In genomic region chrX:42491145-42491907, GRCh38 we compare ENCODE assay signal across 25 cellular contexts.
"Had no signal": no experiment of that assay in that cellular context is flagged by ENCODE, and none has a peak within 500 bp of the region (broad histone marks: within the 10 kb centered on the region; RNA-seq: fewer than 3 reads in every experiment).

No MANE protein-coding gene starts in this region.

- H3K27ac ChIP-seq: brain microvascular endothelial cell, colonic mucosa, epithelial cell of prostate, lower lobe of right lung, stomach, testis, upper lobe of left lung had no signal

- H3K9me3 ChIP-seq: colonic mucosa, lower lobe of right lung, stomach, testis, upper lobe of left lung had no signal

- H3K4me1 ChIP-seq: colonic mucosa, lower lobe of right lung, stomach, testis, upper lobe of left lung had no signal

- H3K36me3 Mint-ChIP-seq: activated CD8-positive, alpha-beta memory T cell treated with anti-CD3 and anti-CD28 coated beads, Interleukin-2, amount 10 ng/mL, durations not matched to agents 7 days and 5 days; activated naive CD8-positive, alpha-beta T cell treated with anti-CD3 and anti-CD28 coated beads, Interleukin-2, amount 10 ng/mL, durations not matched to agents 7 days and 5 days; mesothelial cell of epicardium had no signal

- DNase-seq: activated CD4-positive, alpha-beta memory T cell treated with anti-CD3 and anti-CD28 coated beads, Interleukin-2, amount 10 ng/mL, durations not matched to agents 7 days and 5 days; activated CD4-positive, alpha-beta T cell treated with anti-CD3 and anti-CD28 coated beads for 48 hours; activated CD4-positive, CD25-positive, alpha-beta regulatory T cell; activated CD8-positive, alpha-beta memory T cell treated with anti-CD3 and anti-CD28 coated beads, Interleukin-2, amount 10 ng/mL, durations not matched to agents 7 days and 5 days; activated naive CD4-positive, alpha-beta T cell; activated naive CD8-positive, alpha-beta T cell treated with anti-CD3 and anti-CD28 coated beads, Interleukin-2, amount 10 ng/mL, durations not matched to agents 7 days and 5 days; activated T-cell treated with anti-CD3 and anti-CD28 coated beads, Interleukin-2, amount 50 U/mL, for 1 hour; brain microvascular endothelial cell; central memory CD4-positive, alpha-beta T cell; colonic mucosa; endodermal cell; lower lobe of right lung; stimulated activated CD4-positive, alpha-beta T cell treated with anti-CD3 and anti-CD28 coated beads, Interleukin-12 subunit alpha, Interleukin-12 subunit beta, amount 100 ng/mL, for 4 hours; stimulated activated CD4-positive, alpha-beta T cell treated with anti-CD3 and anti-CD28 coated beads, Interleukin-1b, Interleukin-23, amount 100 ng/mL, for 48 hours; stimulated activated CD8-positive, alpha-beta memory T cell treated with anti-CD3 and anti-CD28 coated beads, Interleukin-4, amount 100 ng/mL, for 48 hours; stomach; T-helper 9 cell; testis; upper lobe of left lung had no signal

- H3K36me3 ChIP-seq: brain microvascular endothelial cell, colonic mucosa, lower lobe of right lung, stomach, upper lobe of left lung had no signal

- H3K4me1 Mint-ChIP-seq: activated CD4-positive, alpha-beta memory T cell treated with anti-CD3 and anti-CD28 coated beads, Interleukin-2, amount 10 ng/mL, durations not matched to agents 7 days and 5 days; activated CD8-positive, alpha-beta memory T cell treated with anti-CD3 and anti-CD28 coated beads, Interleukin-2, amount 10 ng/mL, durations not matched to agents 7 days and 5 days; activated naive CD8-positive, alpha-beta T cell treated with anti-CD3 and anti-CD28 coated beads, Interleukin-2, amount 10 ng/mL, durations not matched to agents 7 days and 5 days; activated T-helper 17 cell treated with anti-CD3 and anti-CD28 coated beads, Interleukin-2, amount 50 U/mL, for 72 hours; mesothelial cell of epicardium; nephron had no signal

- H3K9me3 Mint-ChIP-seq: activated CD4-positive, alpha-beta memory T cell treated with anti-CD3 and anti-CD28 coated beads, Interleukin-2, amount 10 ng/mL, durations not matched to agents 7 days and 5 days; activated T-helper 17 cell treated with anti-CD3 and anti-CD28 coated beads, Interleukin-2, amount 50 U/mL, for 72 hours; nephron had no signal

- ATAC-seq: activated CD8-positive, alpha-beta memory T cell treated with anti-CD3 and anti-CD28 coated beads, Interleukin-2, amount 10 ng/mL, durations not matched to agents 7 days and 5 days; activated T-helper 17 cell treated with anti-CD3 and anti-CD28 coated beads, Interleukin-2, amount 50 U/mL, for 72 hours; lower lobe of right lung had no signal

- FAIRE-seq: frontal cortex, keratinocyte had no signal

- H3K27me3 ChIP-seq: brain microvascular endothelial cell, colonic mucosa, stomach, testis, upper lobe of left lung had no signal

- H3K4me3 ChIP-seq: colonic mucosa, lower lobe of right lung, stomach, testis, upper lobe of left lung had no signal

- H3K4me3 Mint-ChIP-seq: activated CD4-positive, alpha-beta memory T cell treated with anti-CD3 and anti-CD28 coated beads, Interleukin-2, amount 10 ng/mL, durations not matched to agents 7 days and 5 days; activated CD8-positive, alpha-beta memory T cell treated with anti-CD3 and anti-CD28 coated beads, Interleukin-2, amount 10 ng/mL, durations not matched to agents 7 days and 5 days; activated naive CD8-positive, alpha-beta T cell treated with anti-CD3 and anti-CD28 coated beads, Interleukin-2, amount 10 ng/mL, durations not matched to agents 7 days and 5 days; activated T-helper 17 cell treated with anti-CD3 and anti-CD28 coated beads, Interleukin-2, amount 50 U/mL, for 72 hours; endodermal cell; mesothelial cell of epicardium; nephron had no signal

- H3K27me3 Mint-ChIP-seq: activated CD4-positive, alpha-beta memory T cell treated with anti-CD3 and anti-CD28 coated beads, Interleukin-2, amount 10 ng/mL, durations not matched to agents 7 days and 5 days; activated CD8-positive, alpha-beta memory T cell treated with anti-CD3 and anti-CD28 coated beads, Interleukin-2, amount 10 ng/mL, durations not matched to agents 7 days and 5 days; activated naive CD8-positive, alpha-beta T cell treated with anti-CD3 and anti-CD28 coated beads, Interleukin-2, amount 10 ng/mL, durations not matched to agents 7 days and 5 days; activated T-helper 17 cell treated with anti-CD3 and anti-CD28 coated beads, Interleukin-2, amount 50 U/mL, for 72 hours had no signal

- H3K27ac Mint-ChIP-seq: activated CD4-positive, alpha-beta memory T cell treated with anti-CD3 and anti-CD28 coated beads, Interleukin-2, amount 10 ng/mL, durations not matched to agents 7 days and 5 days; activated CD8-positive, alpha-beta memory T cell treated with anti-CD3 and anti-CD28 coated beads, Interleukin-2, amount 10 ng/mL, durations not matched to agents 7 days and 5 days; activated naive CD8-positive, alpha-beta T cell treated with anti-CD3 and anti-CD28 coated beads, Interleukin-2, amount 10 ng/mL, durations not matched to agents 7 days and 5 days; activated T-helper 17 cell treated with anti-CD3 and anti-CD28 coated beads, Interleukin-2, amount 50 U/mL, for 72 hours; endodermal cell; mesothelial cell of epicardium; nephron had no signal
